Comparison of ENCODE assay signal across 1 cellular context in the genomic region with DNA sequence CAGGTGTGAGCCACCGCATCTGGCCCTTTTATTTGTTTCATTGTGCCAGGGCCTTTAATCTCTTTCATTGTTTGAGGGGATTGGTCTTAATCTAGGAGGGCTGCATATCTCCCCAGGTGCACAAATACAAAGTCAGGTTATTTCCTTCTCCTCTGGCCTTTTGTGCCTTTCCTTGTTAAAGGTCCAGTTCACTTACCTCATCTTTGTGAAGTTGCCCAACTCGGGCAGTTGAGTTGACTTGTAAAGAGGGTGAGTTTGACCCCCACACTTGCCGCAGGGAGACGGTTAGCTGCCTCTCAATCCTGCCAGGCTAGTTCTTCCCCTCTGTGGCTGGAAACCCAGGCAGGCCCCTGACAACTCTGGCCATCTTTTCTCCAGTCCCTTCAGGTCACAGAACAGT.
TF ChIP-seq lines count a peak whose summit lies in the region.

No MANE protein-coding gene starts in this region.

TF ChIP-seq in HepG2, 621 proteins besides CTCF, POLR2A, EP300 and RAD21:
- TF ChIP-seq RBM22 (optimal IDR thresholded peaks at IDR 0.05; ENCODE audit: low read length), result no peak
- TF ChIP-seq SP5 (CRISPR knock-in tag; IDR thresholded peaks at IDR 0.05; ENCODE audit: borderline replicate concordance, low read depth), result no peak
- TF ChIP-seq ZSCAN20 (CRISPR knock-in tag; IDR thresholded peaks at IDR 0.05; ENCODE audit: borderline replicate concordance), result no peak
- TF ChIP-seq ZNF768 (CRISPR knock-in tag; IDR thresholded peaks at IDR 0.05), result no peak
- 0 out of 2 replicates have a peak, but pooled peaks have one; percentile 5 for TF ChIP-seq CEBPB (IDR thresholded peaks at IDR 0.05; ENCODE audit: borderline replicate concordance, low read depth, low read length)
- TF ChIP-seq NR2F1 (CRISPR knock-in tag; IDR thresholded peaks at IDR 0.05), result no peak
- TF ChIP-seq ZNF737 (CRISPR knock-in tag; IDR thresholded peaks at IDR 0.05; ENCODE audit: borderline replicate concordance), result no peak
- TF ChIP-seq SKI (IDR thresholded peaks at IDR 0.05; ENCODE audit: partially characterized antibody), result no peak
